Comparison of ENCODE assay signal across 34 cellular contexts in genomic region chr2:226603606-226604005, GRCh38.
"Had no signal": no experiment of that assay in that cellular context is flagged by ENCODE, and none has a peak within 500 bp of the region (broad histone marks: within the 10 kb centered on the region; RNA-seq: fewer than 3 reads in every experiment).

No MANE protein-coding gene starts in this region.

- ATAC-seq: activated CD8-positive, alpha-beta T cell treated with anti-CD3 and anti-CD28 coated beads for 36 hours; activated naive CD4-positive, alpha-beta T cell treated with anti-CD3 and anti-CD28 coated beads, Interleukin-2, amount 50 U/mL, for 72 hours; activated T-cell treated with anti-CD3 and anti-CD28 coated beads, Interleukin-2, amount 50 U/mL, for 4 hours; activated T-cell treated with anti-CD3 and anti-CD28 coated beads, Interleukin-2, amount 50 U/mL, for 72 hours; activated T-helper 17 cell treated with anti-CD3 and anti-CD28 coated beads, Interleukin-2, amount 50 U/mL, for 72 hours; body of pancreas; T-cell; T-helper 17 cell had no signal

- H3K27me3 ChIP-seq: adrenal gland, body of pancreas, brain microvascular endothelial cell, breast epithelium had no signal

- H3K9me3 ChIP-seq: adrenal gland, body of pancreas, breast epithelium had no signal

- H3K4me3 ChIP-seq: adrenal gland, body of pancreas, breast epithelium had no signal

- H3K4me1 ChIP-seq: body of pancreas, breast epithelium had no signal

- FAIRE-seq: astrocyte, TTC549 had no signal

- DNase-seq: activated B cell treated with CpG ODN at 0.5 μM for 24 hours; activated CD4-positive, alpha-beta memory T cell treated with anti-CD3 and anti-CD28 coated beads for 36 hours; activated CD4-positive, alpha-beta T cell treated with anti-CD3 and anti-CD28 coated beads for 4 hours; activated CD4-positive, alpha-beta T cell treated with anti-CD3 and anti-CD28 coated beads, Interleukin-2, amount 10 ng/mL, durations not matched to agents 24 days and 14 days; activated CD4-positive, alpha-beta T cell treated with anti-CD3 and anti-CD28 coated beads, Interleukin-2, amount 50 U/mL, for 1 hour; activated CD4-positive, alpha-beta T cell treated with anti-CD3 and anti-CD28 coated beads, Interleukin-2, amount 50 U/mL, for 4 hours; activated CD4-positive, CD25-positive, alpha-beta regulatory T cell treated with anti-CD3 and anti-CD28 coated beads, Interleukin-2, amount 50 U/mL, for 72 hours; activated CD8-positive, alpha-beta memory T cell treated with anti-CD3 and anti-CD28 coated beads, Interleukin-2, amount 50 U/mL, for 4 hours; activated CD8-positive, alpha-beta T cell treated with anti-CD3 and anti-CD28 coated beads for 36 hours; activated effector memory CD4-positive, alpha-beta T cell treated with anti-CD3 and anti-CD28 coated beads, Interleukin-2, amount 50 U/mL, for 16 hours; activated gamma-delta T cell treated with Interleukin-2 at 50 U/mL for 16 hours; activated naive CD4-positive, alpha-beta T cell; activated naive CD4-positive, alpha-beta T cell treated with anti-CD3 and anti-CD28 coated beads for 36 hours; activated naive CD4-positive, alpha-beta T cell treated with anti-CD3 and anti-CD28 coated beads, Interleukin-2, amount 50 U/mL, for 16 hours; activated naive CD8-positive, alpha-beta T cell treated with anti-CD3 and anti-CD28 coated beads for 36 hours; activated T-cell treated with anti-CD3 and anti-CD28 coated beads for 4 hours; activated T-cell treated with anti-CD3 and anti-CD28 coated beads, Interleukin-2, amount 50 U/mL, for 1 hour; activated T-cell treated with anti-CD3 and anti-CD28 coated beads, Interleukin-2, amount 50 U/mL, for 4 hours; activated T-cell treated with anti-CD3 and anti-CD28 coated beads, Interleukin-2, amount 50 U/mL, for 72 hours; adrenal gland; amniotic stem cell; aorta; body of pancreas; brain microvascular endothelial cell; central memory CD4-positive, alpha-beta T cell; T-cell; T-helper 17 cell; T1000 had no signal

- H3K27ac ChIP-seq: adrenal gland, body of pancreas, brain microvascular endothelial cell, breast epithelium, VCaP had no signal

- H3K36me3 ChIP-seq: adrenal gland, brain microvascular endothelial cell, breast epithelium had no signal
